In the genomic region with DNA sequence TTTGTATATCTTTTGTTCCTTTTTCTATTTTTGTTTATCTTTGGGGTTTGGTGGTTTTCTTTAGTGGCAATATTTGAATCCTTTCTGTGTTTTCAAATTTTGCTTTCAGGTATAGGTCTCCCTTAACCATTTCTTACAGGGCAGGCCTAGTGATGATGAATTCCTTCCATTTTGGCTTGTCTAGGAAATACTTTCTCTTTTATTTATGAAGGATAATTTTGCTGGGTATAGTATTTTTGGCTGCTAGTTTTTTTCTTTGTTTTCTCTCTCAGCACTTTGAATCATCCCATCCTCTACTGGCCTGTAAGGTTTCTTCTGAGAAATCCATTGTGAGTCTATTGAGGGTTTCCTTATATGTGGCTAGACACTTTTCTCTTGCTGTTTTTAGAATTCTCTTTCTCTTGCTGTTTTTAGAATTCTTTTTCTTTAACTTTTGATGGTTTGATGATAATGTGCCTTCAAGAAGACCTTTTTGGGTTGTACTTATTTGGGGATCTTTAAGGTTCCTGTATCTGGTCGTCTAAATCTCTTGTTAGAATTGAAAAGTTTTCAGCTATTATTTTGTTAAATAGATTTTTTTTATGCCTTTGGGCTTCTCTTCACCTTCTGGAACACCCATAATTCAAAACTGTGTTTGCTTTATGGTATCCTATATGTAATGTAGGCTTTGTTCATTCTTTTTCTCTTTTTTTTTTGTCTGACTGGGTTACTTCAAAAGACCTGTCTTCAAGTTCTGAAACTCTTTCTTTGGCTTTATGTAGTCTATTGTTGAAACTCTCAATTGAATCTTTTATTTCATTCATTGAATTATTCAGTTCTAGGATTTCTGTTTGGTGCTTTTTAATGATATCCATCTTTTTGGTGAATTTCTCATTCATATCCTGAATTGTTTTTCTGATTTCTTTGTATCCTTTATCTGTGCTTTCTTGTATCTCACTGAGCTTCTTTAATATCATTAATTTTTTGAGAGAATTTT, we compare ENCODE assay signal across 1 cellular context.
TF ChIP-seq lines count a peak whose summit lies in the region.

No MANE protein-coding gene starts in this region.

TF ChIP-seq in HEK293, 187 proteins besides CTCF, POLR2A, EP300 and RAD21 (continued from another document):
- TF ChIP-seq SETDB1 (IDR thresholded peaks at IDR 0.05; ENCODE audit: insufficient read length, low read length) (peak; percentile 99), PRDM4 (tag by site-specific recombination; IDR thresholded peaks at IDR 0.05) (no peak), ZNF776 (tag by site-specific recombination; IDR thresholded peaks at IDR 0.05; ENCODE audit: borderline replicate concordance) (no peak), TRIM28 (IDR thresholded peaks at IDR 0.05; ENCODE audit: borderline replicate concordance, low read length) (peak; percentile 94)
- TF ChIP-seq, protein P1, sequence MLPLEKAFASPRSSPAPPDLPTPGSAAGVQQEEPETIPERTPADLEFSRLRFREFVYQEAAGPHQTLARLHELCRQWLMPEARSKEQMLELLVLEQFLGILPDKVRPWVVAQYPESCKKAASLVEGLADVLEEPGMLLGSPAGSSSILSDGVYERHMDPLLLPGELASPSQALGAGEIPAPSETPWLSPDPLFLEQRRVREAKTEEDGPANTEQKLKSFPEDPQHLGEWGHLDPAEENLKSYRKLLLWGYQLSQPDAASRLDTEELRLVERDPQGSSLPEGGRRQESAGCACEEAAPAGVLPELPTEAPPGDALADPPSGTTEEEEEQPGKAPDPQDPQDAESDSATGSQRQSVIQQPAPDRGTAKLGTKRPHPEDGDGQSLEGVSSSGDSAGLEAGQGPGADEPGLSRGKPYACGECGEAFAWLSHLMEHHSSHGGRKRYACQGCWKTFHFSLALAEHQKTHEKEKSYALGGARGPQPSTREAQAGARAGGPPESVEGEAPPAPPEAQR (tag by site-specific recombination; IDR thresholded peaks at IDR 0.05) = no peak
